In genomic region chr16:28276301-28276700, GRCh38 we compare ENCODE assay signal across 27 cellular contexts. TPM values are rescaled to one million over a fixed set of nuclear protein-coding genes. Genes with fewer than 3 reads are reported as not detected.
DNase-seq lines count a peak whose midpoint lies in the region; ATAC-seq and TF ChIP-seq lines count a peak whose summit lies in the region.
"Had no signal": no experiment of that assay in that cellular context is flagged by ENCODE, and none has a peak within 500 bp of the region (broad histone marks: within the 10 kb centered on the region; RNA-seq: fewer than 3 reads in every experiment).

No MANE protein-coding gene starts in this region.

- H3K4me2 ChIP-seq in neuronal stem cell (ENCODE audit: insufficient read depth, low read length, poor library complexity, severe bottlenecking): no peak overlapping the region

- no peak for TF ChIP-seq CTCF in mesothelial cell of epicardium (IDR thresholded peaks at IDR 0.05; ENCODE audit: unreplicated experiment)

- no CpG with 5 or more reads among the region's 11 CpGs for WGBS in neuronal stem cell (ENCODE audit: extremely low coverage in 2 of 2, insufficient read length in 2 of 2, insufficient replicate concordance in 1 of 2), 2 donors

- peaks cover 45% of the 10 kb centered on the region for H3K4me1 Mint-ChIP-seq in activated T-cell treated with anti-CD3 and anti-CD28 coated beads, Interleukin-2, amount 50 U/mL, for 72 hours (ENCODE audit: low read depth)
- H3K4me1 Mint-ChIP-seq in CD4-positive, alpha-beta memory T cell: peaks cover 24 to 49% (median 37%) of the 10 kb centered on the region in 4 donors
- H3K4me1 Mint-ChIP-seq in activated T-helper 17 cell treated with anti-CD3 and anti-CD28 coated beads, Interleukin-2, amount 50 U/mL, for 72 hours: peaks cover 12% of the 10 kb centered on the region
- no peaks in the 10 kb centered on the region for H3K4me1 Mint-ChIP-seq in mesothelial cell of epicardium

- peak overlapping the region; percentile 17 for H3K4ac ChIP-seq in neuronal stem cell (ENCODE audit: low read length)

- peak overlapping the region; percentile 10 to 31 for H3K4me3 Mint-ChIP-seq in activated T-cell treated with anti-CD3 and anti-CD28 coated beads, Interleukin-2, amount 50 U/mL, for 72 hours
- peak overlapping the region in 7 of 8 donors; percentile 24 to 71 (median 67) for H3K4me3 Mint-ChIP-seq in CD4-positive, alpha-beta memory T cell
- peak overlapping the region; percentile 78 for H3K4me3 Mint-ChIP-seq in activated T-helper 17 cell treated with anti-CD3 and anti-CD28 coated beads, Interleukin-2, amount 50 U/mL, for 72 hours
- no peak overlapping the region for H3K4me3 Mint-ChIP-seq in mesothelial cell of epicardium
- H3K4me3 Mint-ChIP-seq: HFFc6 had no signal

- H3K4me3 ChIP-seq in CD4-positive, alpha-beta memory T cell (ENCODE audit: low read length in 2 of 2): no peak overlapping the region
- no peak overlapping the region for H3K4me3 ChIP-seq in neuronal stem cell (ENCODE audit: low read length in 2 of 2)
- H3K4me3 ChIP-seq: prostate gland, thyroid gland, uterus had no signal

- no peaks in the 10 kb centered on the region for H3K27me3 ChIP-seq in CD4-positive, alpha-beta memory T cell (ENCODE audit: insufficient read depth, low read length)
- H3K27me3 ChIP-seq in neuronal stem cell (ENCODE audit: control insufficient read depth in 3 of 3, insufficient read depth in 3 of 3, low read depth in 1 of 3, low read length in 3 of 3): peaks cover 0 to 19% (median 9%) of the 10 kb centered on the region in 3 experiments
- H3K27me3 ChIP-seq: thyroid gland, uterus had no signal

- no peaks in the 10 kb centered on the region for H3K79me1 ChIP-seq in neuronal stem cell (ENCODE audit: low read depth, low read length)

- intact Hi-C loops in CD4-positive, alpha-beta memory T cell (cut with micrococcal nuclease): no loop called here

- H3K23ac ChIP-seq in neuronal stem cell (ENCODE audit: low read depth, low read length, poor library complexity): no peak overlapping the region

- POLR2A ChIA-PET in CD4-positive, alpha-beta memory T cell (lab: Charles Lee; ENCODE audit: partially characterized antibody): interaction anchor here (1.0 to 7.8 kb wide), 6 partner anchors 17 to 218 kb away, joined by 3 to 68 read pairs (median 19); partner anchors contain the start of genes APOBR and SBK1

- no peaks in the 10 kb centered on the region for H3K9me3 Mint-ChIP-seq in activated T-cell treated with anti-CD3 and anti-CD28 coated beads, Interleukin-2, amount 50 U/mL, for 72 hours
- peaks cover 0 to 4% (median 0%) of the 10 kb centered on the region in 8 donors for H3K9me3 Mint-ChIP-seq in CD4-positive, alpha-beta memory T cell
- H3K9me3 Mint-ChIP-seq in activated T-helper 17 cell treated with anti-CD3 and anti-CD28 coated beads, Interleukin-2, amount 50 U/mL, for 72 hours: no peaks in the 10 kb centered on the region
- no peaks in the 10 kb centered on the region for H3K9me3 Mint-ChIP-seq in mesothelial cell of epicardium

- no peak overlapping the region for H3K18ac ChIP-seq in neuronal stem cell (ENCODE audit: low read length)

- peak overlapping the region; percentile 40 for H2AK5ac ChIP-seq in neuronal stem cell (ENCODE audit: low read depth, low read length)

- CTCF ChIA-PET in CD4-positive, alpha-beta memory T cell (lab: Charles Lee; ENCODE audit: partially characterized antibody): interaction anchor here (1.5 to 9.7 kb wide), 3 partner anchors 11 to 42 kb away, joined by 5 to 321 read pairs (median 7); no protein-coding TSS in a partner anchor

- ATAC-seq in activated T-cell treated with anti-CD3 and anti-CD28 coated beads, Interleukin-2, amount 50 U/mL, for 72 hours (replicated peaks in 1 of 2): no peak
- ATAC-seq in activated T-helper 17 cell treated with anti-CD3 and anti-CD28 coated beads, Interleukin-2, amount 50 U/mL, for 72 hours (replicated peaks): no peak
- ATAC-seq: left lobe of liver, Panc1, sciatic nerve had no signal

- H2AFZ ChIP-seq in neuronal stem cell (ENCODE audit: low read length): no peak overlapping the region

- H2BK5ac ChIP-seq in neuronal stem cell (ENCODE audit: low read length): no peak overlapping the region

- peaks cover 37% of the 10 kb centered on the region for H3K4me1 ChIP-seq in CD4-positive, alpha-beta memory T cell (ENCODE audit: insufficient read depth, low read length)
- H3K4me1 ChIP-seq in neuronal stem cell (ENCODE audit: control insufficient read depth in 2 of 2, insufficient read depth in 1 of 2, low read depth in 1 of 2, low read length in 2 of 2): peaks cover 2 to 4% of the 10 kb centered on the region in 2 donors
- H3K4me1 ChIP-seq: prostate gland, uterus had no signal

- H3K9me3 ChIP-seq in CD4-positive, alpha-beta memory T cell (ENCODE audit: control insufficient read depth in 1 of 2, low read length in 2 of 2): no peaks in the 10 kb centered on the region
- no peaks in the 10 kb centered on the region for H3K9me3 ChIP-seq in neuronal stem cell (replicated peaks in 1 of 2; ENCODE audit: control insufficient read depth in 2 of 2, insufficient read depth in 1 of 2, low read depth in 1 of 2, low read length in 2 of 2)
- H3K9me3 ChIP-seq: prostate gland, thyroid gland had no signal

- H3K36me3 Mint-ChIP-seq in activated T-cell treated with anti-CD3 and anti-CD28 coated beads, Interleukin-2, amount 50 U/mL, for 72 hours (ENCODE audit: insufficient read depth in 2 of 2): peaks cover 0 to 2% of the 10 kb centered on the region in 2 donors
- H3K36me3 Mint-ChIP-seq in CD4-positive, alpha-beta memory T cell: no peaks in the 10 kb centered on the region
- no peaks in the 10 kb centered on the region for H3K36me3 Mint-ChIP-seq in activated T-helper 17 cell treated with anti-CD3 and anti-CD28 coated beads, Interleukin-2, amount 50 U/mL, for 72 hours (ENCODE audit: low read depth)
- H3K36me3 Mint-ChIP-seq in mesothelial cell of epicardium: no peaks in the 10 kb centered on the region
- H3K36me3 Mint-ChIP-seq: CD14-positive monocyte had no signal

- H4K8ac ChIP-seq in neuronal stem cell (ENCODE audit: low read depth, low read length): no peak overlapping the region

- no peak overlapping the region for H4K91ac ChIP-seq in neuronal stem cell (ENCODE audit: low read depth, low read length, poor library complexity)

- peak overlapping the region; percentile 74 for H2BK15ac ChIP-seq in neuronal stem cell (ENCODE audit: low read length)

- H2BK12ac ChIP-seq in neuronal stem cell (ENCODE audit: low read length): no peak overlapping the region

- no peak overlapping the region for H3K14ac ChIP-seq in neuronal stem cell (ENCODE audit: low read length)

- H2BK120ac ChIP-seq in neuronal stem cell (ENCODE audit: low read depth, low read length): no peak overlapping the region

- H3K36me3 ChIP-seq in CD4-positive, alpha-beta memory T cell (ENCODE audit: insufficient read depth, low read length): no peaks in the 10 kb centered on the region
- H3K36me3 ChIP-seq in neuronal stem cell (replicated peaks in 1 of 2; ENCODE audit: control insufficient read depth in 2 of 2, insufficient read depth in 2 of 2, low read length in 2 of 2): no peaks in the 10 kb centered on the region
- H3K36me3 ChIP-seq: prostate gland, thyroid gland, uterus, WERI-Rb-1 had no signal

- no peak for DNase-seq in activated T-cell treated with anti-CD3 and anti-CD28 coated beads, Interleukin-2, amount 50 U/mL, for 72 hours
- DNase-seq in activated T-cell treated with anti-CD3 and anti-CD28 coated beads for 4 hours (no peak), neuronal stem cell (ENCODE audit: low spot score) (no peak), mesothelial cell of epicardium (ENCODE audit: low spot score in 2 of 2, unreplicated experiment in 2 of 2) (no peak), DMS79 treated with DMSO at 0.1 percent for 48 hours (lab: John Stamatoyannopoulos, UW) (no peak)
- no peak for DNase-seq in CD4-positive, alpha-beta memory T cell
- DNase-seq: activated CD4-positive, alpha-beta T cell treated with anti-CD3 and anti-CD28 coated beads, Interleukin-2, amount 50 U/mL, for 1 hour; caudate nucleus; HFFc6; mesendoderm; NCI-H146; NCI-H2107; NCI-H446 treated with DMSO at 0.1 percent for 48 hours; NCI-H774; nucleus accumbens; Right ventricle myocardium superior; stimulated activated CD8-positive, alpha-beta memory T cell treated with anti-CD3 and anti-CD28 coated beads, Interleukin-4, amount 100 ng/mL, for 48 hours; stimulated activated naive CD8-positive, alpha-beta T cell treated with anti-CD3 and anti-CD28 coated beads, Interleukin-15, amount 100 ng/mL, for 72 hours; thyroid gland; uterus; WERI-Rb-1 had no signal

- no peak overlapping the region for H3K27ac Mint-ChIP-seq in activated T-cell treated with anti-CD3 and anti-CD28 coated beads, Interleukin-2, amount 50 U/mL, for 72 hours
- peak overlapping the region in 5 of 7 donors; percentile 62 to 79 (median 77) for H3K27ac Mint-ChIP-seq in CD4-positive, alpha-beta memory T cell
- no peak overlapping the region for H3K27ac Mint-ChIP-seq in activated T-helper 17 cell treated with anti-CD3 and anti-CD28 coated beads, Interleukin-2, amount 50 U/mL, for 72 hours
- no peak overlapping the region for H3K27ac Mint-ChIP-seq in mesothelial cell of epicardium
- H3K27ac Mint-ChIP-seq: HFFc6 had no signal

- H3K9ac ChIP-seq in neuronal stem cell (ENCODE audit: low read depth, low read length, poor library complexity): peak overlapping the region; percentile 7

- H3K27me3 Mint-ChIP-seq in activated T-cell treated with anti-CD3 and anti-CD28 coated beads, Interleukin-2, amount 50 U/mL, for 72 hours (ENCODE audit: low read depth): peaks cover 17% of the 10 kb centered on the region
- H3K27me3 Mint-ChIP-seq in CD4-positive, alpha-beta memory T cell: peaks cover 0 to 8% of the 10 kb centered on the region in 2 donors
- H3K27me3 Mint-ChIP-seq in activated T-helper 17 cell treated with anti-CD3 and anti-CD28 coated beads, Interleukin-2, amount 50 U/mL, for 72 hours: no peaks in the 10 kb centered on the region
- H3K27me3 Mint-ChIP-seq in mesothelial cell of epicardium (ENCODE audit: low read depth): peaks cover 41% of the 10 kb centered on the region

- H3K27ac ChIP-seq in CD4-positive, alpha-beta memory T cell (ENCODE audit: low read depth, low read length): no peak overlapping the region
- H3K27ac ChIP-seq in neuronal stem cell (replicated peaks; ENCODE audit: low read length): no peak overlapping the region
- H3K27ac ChIP-seq: prostate gland, thyroid gland, uterus, WERI-Rb-1 had no signal

RNA-seq across cellular contexts. Expression of gene SBK1, which starts 16.0 kb away (rescaled TPM):
- total RNA-seq in activated T-cell treated with anti-CD3 and anti-CD28 coated beads, Interleukin-2, amount 50 U/mL, for 72 hours: 1 to 10 TPM; 6.2 to 7.0 TPM
- total RNA-seq in CD4-positive, alpha-beta memory T cell: 10 to 100 TPM; 14.2 to 14.6 TPM
- 10 to 100 TPM in 1 of 2 donors, 1 to 10 TPM in 1; 1.2 to 13.1 TPM for polyA plus RNA-seq in CD4-positive, alpha-beta memory T cell
- total RNA-seq in activated T-helper 17 cell treated with anti-CD3 and anti-CD28 coated beads, Interleukin-2, amount 50 U/mL, for 72 hours: 10 to 100 TPM in 1 of 2 donors, 1 to 10 TPM in 1; 1.7 to 17.6 TPM
- polyA plus RNA-seq in neuronal stem cell (2013, experiment 1 of 2): 49.6 TPM
- polyA plus RNA-seq in neuronal stem cell (2013, experiment 2 of 2): 50.1 TPM
- 50.1 to 51.9 TPM (median 51.4 TPM) in 3 replicates for total RNA-seq in mesothelial cell of epicardium
- total RNA-seq: HFFc6 had no signal

Comparison
In these comparisons a context has a peak if more than half of its experiments do, and no peak if none do; other contexts are left out.
1. H3K27ac Mint-ChIP-seq: peak in CD4-positive, alpha-beta memory T cell (5 of 7); none in activated T-cell treated with anti-CD3 and anti-CD28 coated beads, Interleukin-2, amount 50 U/mL, for 72 hours (single experiment), activated T-helper 17 cell treated with anti-CD3 and anti-CD28 coated beads, Interleukin-2, amount 50 U/mL, for 72 hours (single experiment) and mesothelial cell of epicardium (single experiment).